In genomic region chr12:84599539-84599938, GRCh38 we compare ENCODE assay signal across 14 cellular contexts.
DNase-seq lines count a peak whose midpoint lies in the region; ATAC-seq and TF ChIP-seq lines count a peak whose summit lies in the region.
"Had no signal": no experiment of that assay in that cellular context is flagged by ENCODE, and none has a peak within 500 bp of the region (broad histone marks: within the 10 kb centered on the region; RNA-seq: fewer than 3 reads in every experiment).

No MANE protein-coding gene starts in this region.

- no peak overlapping the region for H4K91ac ChIP-seq in trophoblast cell (ENCODE audit: low read depth, low read length)

- no peak overlapping the region for H3K27ac Mint-ChIP-seq in activated CD8-positive, alpha-beta T cell treated with anti-CD3 and anti-CD28 coated beads, Interleukin-2, amount 10 ng/mL, durations not matched to agents 7 days and 5 days
- H3K27ac Mint-ChIP-seq: activated CD4-positive, alpha-beta memory T cell treated with anti-CD3 and anti-CD28 coated beads, Interleukin-2, amount 10 ng/mL, durations not matched to agents 7 days and 5 days had no signal

- TF ChIP-seq CTCF in epithelial cell of esophagus (IDR thresholded peaks at IDR 0.05; ENCODE audit: insufficient read depth, low read depth, low read length, missing control alignments), result no peak

- H2BK120ac ChIP-seq in trophoblast cell (ENCODE audit: insufficient read depth, low read length, poor library complexity), result no peak overlapping the region

- H3K36me3 ChIP-seq in trophoblast cell (ENCODE audit: control insufficient read depth in 1 of 2, insufficient read depth in 2 of 2, low read length in 2 of 2), result no peaks in the 10 kb centered on the region
- H3K36me3 ChIP-seq: left lung, pancreas had no signal

- H3K36me3 Mint-ChIP-seq in activated CD8-positive, alpha-beta T cell treated with anti-CD3 and anti-CD28 coated beads, Interleukin-2, amount 10 ng/mL, durations not matched to agents 7 days and 5 days (ENCODE audit: low read depth), result no peaks in the 10 kb centered on the region

- H3K79me1 ChIP-seq in trophoblast cell (ENCODE audit: low read length), result peaks cover 25% of the 10 kb centered on the region

- no peak overlapping the region for H3K4me2 ChIP-seq in trophoblast cell (ENCODE audit: low read length)

- H4K8ac ChIP-seq in trophoblast cell (ENCODE audit: low read depth, low read length), result no peak overlapping the region

- no peaks in the 10 kb centered on the region for H3K4me1 Mint-ChIP-seq in activated CD8-positive, alpha-beta T cell treated with anti-CD3 and anti-CD28 coated beads, Interleukin-2, amount 10 ng/mL, durations not matched to agents 7 days and 5 days (ENCODE audit: low read depth)
- H3K4me1 Mint-ChIP-seq: activated CD4-positive, alpha-beta memory T cell treated with anti-CD3 and anti-CD28 coated beads, Interleukin-2, amount 10 ng/mL, durations not matched to agents 7 days and 5 days had no signal

- POLR2A ChIA-PET in activated CD8-positive, alpha-beta T cell treated with anti-CD3 and anti-CD28 coated beads, Interleukin-2, amount 10 ng/mL, durations not matched to agents 7 days and 5 days (lab: Charles Lee), result no interaction called here

- ATAC-seq in activated CD8-positive, alpha-beta T cell treated with anti-CD3 and anti-CD28 coated beads, Interleukin-2, amount 10 ng/mL, durations not matched to agents 7 days and 5 days, result no peak
- ATAC-seq in HG02884 (IDR thresholded peaks at IDR 0.05; ENCODE audit: unreplicated experiment), result no peak
- no peak for ATAC-seq in left ventricle myocardium superior
- ATAC-seq: left lung, pancreas had no signal

- no peak overlapping the region for H2AK5ac ChIP-seq in trophoblast cell (ENCODE audit: low read length)

- no peaks in the 10 kb centered on the region for H3K27me3 Mint-ChIP-seq in activated CD8-positive, alpha-beta T cell treated with anti-CD3 and anti-CD28 coated beads, Interleukin-2, amount 10 ng/mL, durations not matched to agents 7 days and 5 days (ENCODE audit: low read depth)
- H3K27me3 Mint-ChIP-seq: activated CD4-positive, alpha-beta memory T cell treated with anti-CD3 and anti-CD28 coated beads, Interleukin-2, amount 10 ng/mL, durations not matched to agents 7 days and 5 days had no signal

- DNase-seq in GM04503 (ENCODE audit: low read depth) (peak; percentile 12), NCI-H2227 (lab: John Stamatoyannopoulos, UW; ENCODE audit: unreplicated experiment) (peak; percentile 51), epithelial cell of esophagus (ENCODE audit: low read depth) (peak; percentile 77), trophoblast cell (peak in 1 of 2 donors; percentile 31), cardiac septum (ENCODE audit: low spot score) (no peak), left ventricle myocardium superior (no peak)
- DNase-seq in activated CD8-positive, alpha-beta T cell treated with anti-CD3 and anti-CD28 coated beads, Interleukin-2, amount 10 ng/mL, durations not matched to agents 7 days and 5 days, result no peak
- DNase-seq: activated CD4-positive, alpha-beta memory T cell treated with anti-CD3 and anti-CD28 coated beads, Interleukin-2, amount 10 ng/mL, durations not matched to agents 7 days and 5 days; DMS79 treated with DMSO at 0.1 percent for 48 hours; left lung; NCI-H510A; pancreas; testis had no signal

- no CpG with 5 or more reads among the region's 2 CpGs for WGBS in trophoblast cell (ENCODE audit: extremely low coverage, insufficient coverage, insufficient read length)

- peaks cover 1% of the 10 kb centered on the region for H3K79me2 ChIP-seq in trophoblast cell (ENCODE audit: control insufficient read depth, insufficient read depth, low read length, poor library complexity)

- no peak overlapping the region for H3K4ac ChIP-seq in trophoblast cell (ENCODE audit: low read depth, low read length)

- H3K18ac ChIP-seq in trophoblast cell (ENCODE audit: low read length), result no peak overlapping the region

- H3K9ac ChIP-seq in trophoblast cell (ENCODE audit: low read length), result no peak overlapping the region

- no peak overlapping the region for H2BK5ac ChIP-seq in trophoblast cell (ENCODE audit: low read depth, low read length, poor library complexity)

- no peaks in the 10 kb centered on the region for H3K9me3 ChIP-seq in trophoblast cell (ENCODE audit: insufficient read depth, low read depth, low read length)
- H3K9me3 ChIP-seq: left lung, pancreas, testis had no signal

- no peak overlapping the region for H3K4me3 Mint-ChIP-seq in activated CD8-positive, alpha-beta T cell treated with anti-CD3 and anti-CD28 coated beads, Interleukin-2, amount 10 ng/mL, durations not matched to agents 7 days and 5 days
- H3K4me3 Mint-ChIP-seq: activated CD4-positive, alpha-beta memory T cell treated with anti-CD3 and anti-CD28 coated beads, Interleukin-2, amount 10 ng/mL, durations not matched to agents 7 days and 5 days had no signal

- H3K4me3 ChIP-seq in epithelial cell of esophagus (ENCODE audit: low read length) (no peak overlapping the region), trophoblast cell (ENCODE audit: low read depth, low read length) (no peak overlapping the region)
- H3K4me3 ChIP-seq: left lung, pancreas, testis had no signal

- H2BK12ac ChIP-seq in trophoblast cell (ENCODE audit: low read length), result no peak overlapping the region

- peaks cover 4% of the 10 kb centered on the region for H3K9me3 Mint-ChIP-seq in activated CD8-positive, alpha-beta T cell treated with anti-CD3 and anti-CD28 coated beads, Interleukin-2, amount 10 ng/mL, durations not matched to agents 7 days and 5 days (ENCODE audit: insufficient read depth)
- H3K9me3 Mint-ChIP-seq: activated CD4-positive, alpha-beta memory T cell treated with anti-CD3 and anti-CD28 coated beads, Interleukin-2, amount 10 ng/mL, durations not matched to agents 7 days and 5 days had no signal

- peak overlapping the region; percentile 88 for H3K27ac ChIP-seq in trophoblast cell (ENCODE audit: low read depth, low read length)
- H3K27ac ChIP-seq: left lung, pancreas, testis had no signal

- no peaks in the 10 kb centered on the region for H3K27me3 ChIP-seq in trophoblast cell (ENCODE audit: insufficient read depth, low read length)
- H3K27me3 ChIP-seq: left lung, pancreas, testis had no signal

- no peak overlapping the region for H4K12ac ChIP-seq in trophoblast cell (ENCODE audit: low read depth, low read length)

- intact Hi-C loops in cardiac septum (cut with DNase I), result no loop called here
- intact Hi-C loops in left ventricle myocardium superior (cut with micrococcal nuclease), result no loop called here

- H3K4me1 ChIP-seq in trophoblast cell (ENCODE audit: control insufficient read depth in 1 of 2, insufficient read depth in 2 of 2, low read length in 2 of 2), result peaks cover 0 to 6% of the 10 kb centered on the region in 2 experiments
- H3K4me1 ChIP-seq: left lung, pancreas, testis had no signal

- CTCF ChIA-PET in activated CD8-positive, alpha-beta T cell treated with anti-CD3 and anti-CD28 coated beads, Interleukin-2, amount 10 ng/mL, durations not matched to agents 7 days and 5 days (lab: Charles Lee), result no interaction called here

- H3K23ac ChIP-seq in trophoblast cell (ENCODE audit: low read length), result no peak overlapping the region

- H2AFZ ChIP-seq in trophoblast cell (ENCODE audit: insufficient read depth, low read length, poor library complexity), result no peak overlapping the region

- no peak overlapping the region for H3K14ac ChIP-seq in trophoblast cell (ENCODE audit: low read length)

Comparison
In these comparisons a context has a peak if more than half of its experiments do, and no peak if none do; other contexts are left out.
1. DNase-seq: peak in GM04503 (single experiment), NCI-H2227 (single experiment) and epithelial cell of esophagus (single experiment); none in cardiac septum (single experiment), activated CD8-positive, alpha-beta T cell treated with anti-CD3 and anti-CD28 coated beads, Interleukin-2, amount 10 ng/mL, durations not matched to agents 7 days and 5 days (single experiment) and left ventricle myocardium superior (single experiment).